In genomic region chrX:71103110-71103983, GRCh38 we compare ENCODE assay signal across 8 cellular contexts.
DNase-seq lines count a peak whose midpoint lies in the region; ATAC-seq and TF ChIP-seq lines count a peak whose summit lies in the region.

No MANE protein-coding gene starts in this region.

- H3K36me3 ChIP-seq in iPS-20b (ENCODE audit: insufficient read depth, low read depth, low read length), result peaks cover 4% of the 10 kb centered on the region; the same call in 1 of the 2 replicates

- DNase-seq in NB4 (ENCODE audit: low read depth) (peak; percentile 95), activated T-cell treated with anti-CD3 and anti-CD28 coated beads for 4 hours (peak; percentile 36), DMS79 (lab: John Stamatoyannopoulos, UW) (no peak), DMS53 treated with DMSO at 0.1 percent for 48 hours (lab: John Stamatoyannopoulos, UW; ENCODE audit: unreplicated experiment) (no peak)

- H3K4me1 ChIP-seq in iPS-20b (ENCODE audit: insufficient read depth, low read length), result peaks cover 34% of the 10 kb centered on the region

- H3K9me3 ChIP-seq in iPS-20b (ENCODE audit: insufficient read depth, low read depth, low read length), result no peaks in the 10 kb centered on the region

- H3K27me3 Mint-ChIP-seq in stimulated activated memory B cell treated with anti-CD40 and anti-IgM and Interleukin-4, amounts not matched to agents 10 μg/mL and 1 μg/mL and 100 μg/mL, for 72 hours, result no peaks in the 10 kb centered on the region

- peaks cover 80% of the 10 kb centered on the region for H3K4me1 Mint-ChIP-seq in stimulated activated memory B cell treated with anti-CD40 and anti-IgM and Interleukin-4, amounts not matched to agents 10 μg/mL and 1 μg/mL and 100 μg/mL, for 72 hours

- H3K27me3 ChIP-seq in iPS-20b (ENCODE audit: insufficient read depth, low read length), result peaks cover 25% of the 10 kb centered on the region

- peak; percentile 45 for ATAC-seq in GM18909 (IDR thresholded peaks at IDR 0.05; ENCODE audit: poor library complexity, unreplicated experiment)
- ATAC-seq in stimulated activated memory B cell treated with anti-CD40 and anti-IgM and Interleukin-4, amounts not matched to agents 10 μg/mL and 1 μg/mL and 100 μg/mL, for 72 hours, result peak; percentile 78
- ATAC-seq in GM19023 (IDR thresholded peaks at IDR 0.05; ENCODE audit: unreplicated experiment), result no peak

- H3K36me3 Mint-ChIP-seq in stimulated activated memory B cell treated with anti-CD40 and anti-IgM and Interleukin-4, amounts not matched to agents 10 μg/mL and 1 μg/mL and 100 μg/mL, for 72 hours, result peaks cover 31% of the 10 kb centered on the region

- H3K27ac Mint-ChIP-seq in stimulated activated memory B cell treated with anti-CD40 and anti-IgM and Interleukin-4, amounts not matched to agents 10 μg/mL and 1 μg/mL and 100 μg/mL, for 72 hours, result peak overlapping the region; percentile 89

- H3K27ac ChIP-seq in iPS-20b (ENCODE audit: low read length), result peak overlapping the region; percentile 81

- peak; percentile 36 for TF ChIP-seq POLR2A in NB4 (IDR thresholded peaks at IDR 0.05; ENCODE audit: extremely low read depth, insufficient read length)

- peak overlapping the region; percentile 52 for H3K4me3 Mint-ChIP-seq in stimulated activated memory B cell treated with anti-CD40 and anti-IgM and Interleukin-4, amounts not matched to agents 10 μg/mL and 1 μg/mL and 100 μg/mL, for 72 hours

- no peaks in the 10 kb centered on the region for H3K9me3 Mint-ChIP-seq in stimulated activated memory B cell treated with anti-CD40 and anti-IgM and Interleukin-4, amounts not matched to agents 10 μg/mL and 1 μg/mL and 100 μg/mL, for 72 hours

- H3K4me3 ChIP-seq in NB4 (ENCODE audit: low read depth, low read length) (peak overlapping the region; percentile 80), iPS-20b (ENCODE audit: low read length) (peak overlapping the region; percentile 58)

- no peak for TF ChIP-seq CTCF in NB4 (IDR thresholded peaks at IDR 0.05; ENCODE audit: low read depth, low read length)

- peak overlapping the region; percentile 70; the same call in 1 of the 2 replicates for H3K9ac ChIP-seq in iPS-20b (ENCODE audit: low read depth, low read length)

Comparison
In these comparisons a context has a peak if more than half of its experiments do, and no peak if none do; other contexts are left out.
1. DNase-seq: peak in NB4 (single experiment) and activated T-cell treated with anti-CD3 and anti-CD28 coated beads for 4 hours (single experiment); none in DMS79 (single experiment) and DMS53 treated with DMSO at 0.1 percent for 48 hours (single experiment).